Comparison of ENCODE assay signal across 21 cellular contexts in the genomic region with DNA sequence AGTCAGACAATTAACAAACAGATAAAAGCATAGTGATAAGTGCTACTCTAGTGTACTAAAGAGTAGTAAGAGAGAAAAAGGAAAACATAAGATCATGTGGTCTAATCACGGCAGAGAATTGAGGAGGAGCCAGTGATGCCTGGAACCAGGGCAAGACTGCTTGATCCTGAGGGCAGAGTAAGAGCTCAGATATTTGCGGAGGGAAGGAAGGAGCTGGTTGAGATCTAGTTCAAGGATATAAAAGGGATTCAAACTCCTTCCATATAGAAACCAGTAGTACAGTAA. TPM values are rescaled to one million over a fixed set of nuclear protein-coding genes. Genes with fewer than 3 reads are reported as not detected.
A peak's percentile ranks its signal among the peaks of the same experiment; 100 is the strongest.
DNase-seq lines count a peak whose midpoint lies in the region; ATAC-seq and TF ChIP-seq lines count a peak whose summit lies in the region.
"Had no signal": no experiment of that assay in that cellular context is flagged by ENCODE, and none has a peak within 500 bp of the region (broad histone marks: within the 10 kb centered on the region; RNA-seq: fewer than 3 reads in every experiment).

No MANE protein-coding gene starts in this region.

- peaks cover 29% of the 10 kb centered on the region for H3K4me1 Mint-ChIP-seq in MCF 10A (ENCODE audit: insufficient read depth, unreplicated experiment)
- H3K4me1 Mint-ChIP-seq in stimulated activated naive B cell treated with anti-CD40 and anti-IgM and Interleukin-4, amounts not matched to agents 10 μg/mL and 1 μg/mL and 100 μg/mL, for 72 hours: peaks cover 20 to 27% of the 10 kb centered on the region in 2 donors

- no peaks in the 10 kb centered on the region for H3K36me3 ChIP-seq in breast epithelium
- H3K36me3 ChIP-seq in Panc1 (ENCODE audit: control insufficient read depth, insufficient read depth, low read length): no peaks in the 10 kb centered on the region
- no peaks in the 10 kb centered on the region for H3K36me3 ChIP-seq in hepatocyte (replicated peaks; ENCODE audit: insufficient read depth, low read depth)
- H3K36me3 ChIP-seq: BE2C; BLaER1 treated with 17β-estradiol and CSF1 and Interleukin-3, amounts not matched to agents 10 nM and 100 nM had no signal

- H4K20me1 ChIP-seq in hepatocyte (ENCODE audit: insufficient read depth, poor library complexity, severe bottlenecking): no peaks in the 10 kb centered on the region
- H4K20me1 ChIP-seq: BLaER1 treated with 17β-estradiol and CSF1 and Interleukin-3, amounts not matched to agents 10 nM and 100 nM had no signal

- no peaks in the 10 kb centered on the region for H3K4me1 ChIP-seq in breast epithelium
- H3K4me1 ChIP-seq in Panc1 (ENCODE audit: control insufficient read depth, insufficient read depth, low read length): peaks cover 31% of the 10 kb centered on the region
- H3K4me1 ChIP-seq in hepatocyte (ENCODE audit: insufficient read depth): peaks cover 15% of the 10 kb centered on the region
- H3K4me1 ChIP-seq: BE2C had no signal

- H3K4me3 Mint-ChIP-seq in MCF 10A (ENCODE audit: unreplicated experiment): no peak overlapping the region
- no peak overlapping the region for H3K4me3 Mint-ChIP-seq in stimulated activated naive B cell treated with anti-CD40 and anti-IgM and Interleukin-4, amounts not matched to agents 10 μg/mL and 1 μg/mL and 100 μg/mL, for 72 hours
- H3K4me3 Mint-ChIP-seq: CD14-positive monocyte; CD4-positive, alpha-beta T cell; CD8-positive, alpha-beta memory T cell had no signal

- intact Hi-C loops in MCF 10A (cut with micrococcal nuclease) (no loop called here), breast epithelium (cut with DNase I; ENCODE audit: low total_unique reads) (loop anchor here (5.0 kb wide), 1 partner anchor 401 kb away; no protein-coding TSS in a partner anchor), Panc1 (cut with micrococcal nuclease; ENCODE audit: unreplicated experiment) (no loop called here), sciatic nerve (cut with DNase I) (no loop called here)

- no peaks in the 10 kb centered on the region for H3K27me3 ChIP-seq in breast epithelium
- H3K27me3 ChIP-seq in Panc1 (ENCODE audit: control insufficient read depth, insufficient read depth, low read length): no peaks in the 10 kb centered on the region
- H3K27me3 ChIP-seq in hepatocyte: no peaks in the 10 kb centered on the region
- H3K27me3 ChIP-seq: BE2C; BLaER1 treated with 17β-estradiol and CSF1 and Interleukin-3, amounts not matched to agents 10 nM and 100 nM had no signal

- no peaks in the 10 kb centered on the region for H3K9me3 Mint-ChIP-seq in MCF 10A (ENCODE audit: unreplicated experiment)
- no peaks in the 10 kb centered on the region for H3K9me3 Mint-ChIP-seq in stimulated activated naive B cell treated with anti-CD40 and anti-IgM and Interleukin-4, amounts not matched to agents 10 μg/mL and 1 μg/mL and 100 μg/mL, for 72 hours
- H3K9me3 Mint-ChIP-seq: CD14-positive monocyte; CD4-positive, alpha-beta T cell had no signal

- no peaks in the 10 kb centered on the region for H3K36me3 Mint-ChIP-seq in MCF 10A (ENCODE audit: insufficient read depth, unreplicated experiment)
- no peaks in the 10 kb centered on the region for H3K36me3 Mint-ChIP-seq in stimulated activated naive B cell treated with anti-CD40 and anti-IgM and Interleukin-4, amounts not matched to agents 10 μg/mL and 1 μg/mL and 100 μg/mL, for 72 hours
- H3K36me3 Mint-ChIP-seq: CD14-positive monocyte; CD8-positive, alpha-beta memory T cell had no signal

- CTCF ChIA-PET in MCF 10A (lab: Yijun Ruan, JAX) (no interaction called here), Panc1 (lab: Charles Lee) (no interaction called here)

- H3K27ac ChIP-seq in breast epithelium (no peak overlapping the region), Panc1 (ENCODE audit: low read length) (peak overlapping the region; percentile 100), hepatocyte (peak overlapping the region; percentile 59)
- H3K27ac ChIP-seq: BLaER1 treated with 17β-estradiol and CSF1 and Interleukin-3, amounts not matched to agents 10 nM and 100 nM had no signal

- H3K79me2 ChIP-seq in hepatocyte: no peaks in the 10 kb centered on the region

- BruUV-seq in MCF 10A (replicated peaks; lab: Mats Ljungman, UMichigan) (no TSS peak), Panc1 (replicated peaks; lab: Mats Ljungman, UMichigan) (no TSS peak)

- ATAC-seq in Panc1 (no peak), sciatic nerve (no peak)
- ATAC-seq in stimulated activated naive B cell treated with anti-CD40 and anti-IgM and Interleukin-4, amounts not matched to agents 10 μg/mL and 1 μg/mL and 100 μg/mL, for 72 hours (replicated peaks): no peak

- H3K9me2 ChIP-seq in hepatocyte (replicated peaks; ENCODE audit: insufficient read depth): no peaks in the 10 kb centered on the region

- H3K4me2 ChIP-seq in hepatocyte: no peak overlapping the region
- H3K4me2 ChIP-seq: A549; BLaER1 treated with 17β-estradiol and CSF1 and Interleukin-3, amounts not matched to agents 10 nM and 100 nM had no signal

- DNase-seq in MCF 10A (ENCODE audit: unreplicated experiment) (no peak), breast epithelium (ENCODE audit: low spot score in 2 of 2) (no peak), Panc1 (ENCODE audit: low read depth, low spot score) (no peak), hepatocyte (ENCODE audit: low spot score) (no peak), NCI-H82 treated with DMSO at 0.1 percent for 48 hours (lab: John Stamatoyannopoulos, UW; ENCODE audit: unreplicated experiment) (no peak), NCI-H345 (lab: John Stamatoyannopoulos, UW) (no peak), sciatic nerve (ENCODE audit: low spot score) (no peak)
- no peak for DNase-seq in stimulated activated naive B cell treated with anti-CD40 and anti-IgM and Interleukin-4, amounts not matched to agents 10 μg/mL and 1 μg/mL and 100 μg/mL, for 72 hours
- DNase-seq: 8988T; ACHN; AML-193; BE2C; CD4-positive, alpha-beta T cell; CD8-positive, alpha-beta memory T cell; DMS153; DND-41; GOT3; H7 had no signal

- in situ Hi-C loops in Panc1 (cut with HindIII; ENCODE audit: low pct_unique_long_range_greater_than_20kb, low sequenced_read_pairs): no loop called here

- H3K4me3 ChIP-seq in breast epithelium: no peak overlapping the region
- H3K4me3 ChIP-seq in Panc1 (ENCODE audit: low read depth in 2 of 2, low read length in 2 of 2): no peak overlapping the region
- H3K4me3 ChIP-seq in hepatocyte: no peak overlapping the region
- H3K4me3 ChIP-seq: A549; BLaER1 treated with 17β-estradiol and CSF1 and Interleukin-3, amounts not matched to agents 10 nM and 100 nM had no signal

- H3K27me3 Mint-ChIP-seq in MCF 10A (ENCODE audit: insufficient read depth, unreplicated experiment): no peaks in the 10 kb centered on the region
- H3K27me3 Mint-ChIP-seq in stimulated activated naive B cell treated with anti-CD40 and anti-IgM and Interleukin-4, amounts not matched to agents 10 μg/mL and 1 μg/mL and 100 μg/mL, for 72 hours: no peaks in the 10 kb centered on the region
- H3K27me3 Mint-ChIP-seq: CD4-positive, alpha-beta T cell; CD8-positive, alpha-beta memory T cell had no signal

- 71% methylated on average over 2 of the region's 2 CpGs for WGBS in hepatocyte (ENCODE audit: low lambda C conversion rate, missing lambda C conversion rate)

- POLR2A ChIA-PET in MCF 10A (lab: Yijun Ruan, JAX) (no interaction called here), Panc1 (lab: Charles Lee) (no interaction called here)

- H3K9me3 ChIP-seq in breast epithelium: no peaks in the 10 kb centered on the region
- no peaks in the 10 kb centered on the region for H3K9me3 ChIP-seq in Panc1 (ENCODE audit: control insufficient read depth, insufficient read depth, low read depth, low read length)
- H3K9me3 ChIP-seq in hepatocyte (ENCODE audit: low read depth): no peaks in the 10 kb centered on the region
- H3K9me3 ChIP-seq: A549; BE2C; BLaER1 treated with 17β-estradiol and CSF1 and Interleukin-3, amounts not matched to agents 10 nM and 100 nM had no signal

- no peak overlapping the region for H2AFZ ChIP-seq in hepatocyte

- peak overlapping the region; percentile 78 for H3K27ac Mint-ChIP-seq in MCF 10A (ENCODE audit: low read depth, unreplicated experiment)
- H3K27ac Mint-ChIP-seq in stimulated activated naive B cell treated with anti-CD40 and anti-IgM and Interleukin-4, amounts not matched to agents 10 μg/mL and 1 μg/mL and 100 μg/mL, for 72 hours: peak overlapping the region; percentile 14
- H3K27ac Mint-ChIP-seq: CD4-positive, alpha-beta T cell had no signal

- TF ChIP-seq POLR2A in breast epithelium (IDR thresholded peaks at IDR 0.05): no peak

- no peak for TF ChIP-seq CTCF in MCF 10A (IDR thresholded peaks at IDR 0.05; ENCODE audit: unreplicated experiment)
- no peak for TF ChIP-seq CTCF in breast epithelium (IDR thresholded peaks at IDR 0.05)
- no peak for TF ChIP-seq CTCF in Panc1 (IDR thresholded peaks at IDR 0.05)
- no peak for TF ChIP-seq CTCF in hepatocyte (IDR thresholded peaks at IDR 0.05; ENCODE audit: poor library complexity)

RNA-seq across cellular contexts. Expression of gene TSC22D2, which starts 29.7 kb away (rescaled TPM):
- 31.2 and 36.2 TPM in 2 replicates for total RNA-seq in MCF 10A (2022)
- total RNA-seq in breast epithelium: 10 to 100 TPM; 12.1 to 19.8 (median 16.5) TPM
- 43.1 TPM for total RNA-seq in Panc1 (2021; ENCODE audit: unreplicated experiment)
- polyA plus RNA-seq in Panc1 (2012; ENCODE audit: insufficient read length): 16.4 TPM
- total RNA-seq in hepatocyte: 25.0 and 34.9 TPM in 2 replicates
- 36.9 and 38.8 TPM in 2 replicates for polyA plus RNA-seq in hepatocyte
- 30.6 TPM for total RNA-seq in sciatic nerve

Comparison
In these comparisons a context has a peak if more than half of its experiments do, and no peak if none do; other contexts are left out.
1. H3K27ac ChIP-seq: peak in Panc1 (single experiment) and hepatocyte (single experiment); none in breast epithelium (0 of 2).